ENCODE assay signal across 8 cellular contexts in genomic region chr12:32312049-32312670, GRCh38.
DNase-seq lines count a peak whose midpoint lies in the region; ATAC-seq, FAIRE-seq and TF ChIP-seq lines count a peak whose summit lies in the region.

No MANE protein-coding gene starts in this region.

- peak; percentile 33 to 39 for TF ChIP-seq CTCF in endothelial cell of umbilical vein (IDR thresholded peaks at IDR 0.05; ENCODE audit: extremely low read depth in 1 of 2, insufficient read depth in 1 of 2, low read depth in 1 of 2, low read length in 2 of 2)
- TF ChIP-seq CTCF in nephron progenitor cell (IDR thresholded peaks at IDR 0.05): peak; percentile 45

- BruUV-seq in endothelial cell of umbilical vein (replicated peaks; lab: Mats Ljungman, UMichigan): no TSS peak

- no peaks in the 10 kb centered on the region for H3K27me3 Mint-ChIP-seq in nephron progenitor cell (ENCODE audit: low read depth, poor library complexity)

- peak overlapping the region; percentile 26 for H3K4me3 Mint-ChIP-seq in nephron progenitor cell

- no peaks in the 10 kb centered on the region for H3K36me3 ChIP-seq in endothelial cell of umbilical vein (ENCODE audit: control insufficient read depth in 2 of 2, extremely low read depth in 1 of 2, insufficient read depth in 2 of 2, low read length in 2 of 2)

- peak overlapping the region; percentile 97 for H3K27ac Mint-ChIP-seq in nephron progenitor cell

- DNase-seq in M059J (ENCODE audit: low read depth) (peak; percentile 77), RCC 7860 (ENCODE audit: low spot score) (peak; percentile 67), endothelial cell of umbilical vein (ENCODE audit: low read depth, low spot score) (peak; percentile 85), nephron progenitor cell (peak; percentile 6), NCI-H128 (lab: John Stamatoyannopoulos, UW; ENCODE audit: unreplicated experiment) (no peak)
- no peak for DNase-seq in activated effector memory CD4-positive, alpha-beta T cell treated with Interleukin-2 at 50 U/mL for 16 hours

- peak overlapping the region; percentile 52 for H3K4me2 ChIP-seq in endothelial cell of umbilical vein (ENCODE audit: insufficient read depth, low read length)

- H2AFZ ChIP-seq in endothelial cell of umbilical vein (ENCODE audit: low read depth, low read length): no peak overlapping the region

- CTCF ChIA-PET in endothelial cell of umbilical vein (lab: Charles Lee): interaction anchor here (0.5 to 5.2 kb wide), 71 partner anchors 8 to 1040 kb away, joined by 3 to 140 read pairs (median 4); partner anchors contain the start of genes AMN1, BICD1, ETFBKMT and RESF1

- H3K9me3 ChIP-seq in endothelial cell of umbilical vein (replicated peaks; ENCODE audit: control insufficient read depth, insufficient read depth, low read length): no peaks in the 10 kb centered on the region

- no peaks in the 10 kb centered on the region for H3K27me3 ChIP-seq in endothelial cell of umbilical vein (ENCODE audit: control insufficient read depth in 2 of 2, insufficient read depth in 2 of 2, low read length in 2 of 2)

- peaks cover 16% of the 10 kb centered on the region for H3K9me3 Mint-ChIP-seq in nephron progenitor cell

- no peaks in the 10 kb centered on the region for H4K20me1 ChIP-seq in endothelial cell of umbilical vein (replicated peaks; ENCODE audit: control insufficient read depth, extremely low read depth, insufficient read depth, low read length)

- peaks cover 24% of the 10 kb centered on the region for H3K36me3 Mint-ChIP-seq in nephron progenitor cell (ENCODE audit: low read depth)

- peak overlapping the region; percentile 22 for H3K27ac ChIP-seq in endothelial cell of umbilical vein (ENCODE audit: insufficient read depth, low read depth, low read length)

- intact Hi-C loops in endothelial cell of umbilical vein (cut with micrococcal nuclease): loop anchor here (1.0 to 10.0 kb wide), 3 partner anchors 252 to 659 kb away; no protein-coding TSS in a partner anchor

- peaks cover 77% of the 10 kb centered on the region for H3K4me1 Mint-ChIP-seq in nephron progenitor cell

- H3K79me2 ChIP-seq in endothelial cell of umbilical vein (ENCODE audit: control insufficient read depth, insufficient read depth, low read length): no peaks in the 10 kb centered on the region

- dilution Hi-C loops in endothelial cell of umbilical vein (cut with MboI; ENCODE audit: extremely low pct_ligation_motif_present, low sequenced_read_pairs): no loop called here

- peak; percentile 85 for FAIRE-seq in G401.6 (lab: Jason Lieb, UNC)
- FAIRE-seq in RCC 7860 (lab: Jason Lieb, UNC): peak; percentile 74
- FAIRE-seq in endothelial cell of umbilical vein (lab: Jason Lieb, UNC): peak; percentile 87

- no peaks in the 10 kb centered on the region for H3K9me1 ChIP-seq in endothelial cell of umbilical vein (replicated peaks; ENCODE audit: control insufficient read depth, extremely low read depth, insufficient read depth, low read length)

- peaks cover 10% of the 10 kb centered on the region for H3K4me1 ChIP-seq in endothelial cell of umbilical vein (ENCODE audit: control insufficient read depth, extremely low read depth, insufficient read depth, low read length)

- no peak for TF ChIP-seq POLR2A in endothelial cell of umbilical vein (IDR thresholded peaks at IDR 0.05; ENCODE audit: low read depth, low read length)

- no peak for ATAC-seq in GM19463 (IDR thresholded peaks at IDR 0.05; ENCODE audit: unreplicated experiment)

- peak overlapping the region; percentile 49 for H3K9ac ChIP-seq in endothelial cell of umbilical vein (replicated peaks; ENCODE audit: extremely low read depth, insufficient read depth, low read length)

- H3K4me3 ChIP-seq in endothelial cell of umbilical vein (replicated peaks in 1 of 3; ENCODE audit: insufficient read depth in 1 of 3, low read depth in 1 of 3, low read length in 3 of 3): no peak overlapping the region

- POLR2A ChIA-PET in endothelial cell of umbilical vein (lab: Charles Lee): interaction anchor here (0.7 kb wide), 2 partner anchors 653 to 659 kb away, joined by 3 to 4 read pairs; no protein-coding TSS in a partner anchor

TF ChIP-seq in endothelial cell of umbilical vein, 7 proteins besides CTCF, POLR2A, EP300 and RAD21:
- TF ChIP-seq MYC (IDR thresholded peaks at IDR 0.05; ENCODE audit: low read depth, low read length): no peak
- TF ChIP-seq MAX (IDR thresholded peaks at IDR 0.05; ENCODE audit: insufficient read depth, insufficient read length): no peak
- no peak for TF ChIP-seq JUN (IDR thresholded peaks at IDR 0.05; ENCODE audit: borderline replicate concordance, insufficient read depth, insufficient read length, low read depth)
- no peak for TF ChIP-seq EZH2 (IDR thresholded peaks at IDR 0.05; ENCODE audit: borderline replicate concordance, low read depth, low read length, severe bottlenecking)
- no peak for TF ChIP-seq POLR2AphosphoS5 (IDR thresholded peaks at IDR 0.05; ENCODE audit: insufficient read depth, low read depth, low read length)
- no peak for TF ChIP-seq GATA2 (IDR thresholded peaks at IDR 0.05; ENCODE audit: insufficient read depth, insufficient read length, low read depth, low read length)
- TF ChIP-seq FOS (IDR thresholded peaks at IDR 0.05; ENCODE audit: borderline replicate concordance, insufficient read depth, low read length): no peak

Comparison
In these comparisons a context has a peak if more than half of its experiments do, and no peak if none do; other contexts are left out.
1. DNase-seq: peak in M059J (single experiment), RCC 7860 (single experiment), endothelial cell of umbilical vein (single experiment) and nephron progenitor cell (single experiment); none in activated effector memory CD4-positive, alpha-beta T cell treated with Interleukin-2 at 50 U/mL for 16 hours (single experiment) and NCI-H128 (single experiment).